ENCODE assay signal across 1 cellular context in genomic region chr2:182715896-182716664, GRCh38.
TF ChIP-seq lines count a peak whose summit lies in the region.

A gene with protein sequence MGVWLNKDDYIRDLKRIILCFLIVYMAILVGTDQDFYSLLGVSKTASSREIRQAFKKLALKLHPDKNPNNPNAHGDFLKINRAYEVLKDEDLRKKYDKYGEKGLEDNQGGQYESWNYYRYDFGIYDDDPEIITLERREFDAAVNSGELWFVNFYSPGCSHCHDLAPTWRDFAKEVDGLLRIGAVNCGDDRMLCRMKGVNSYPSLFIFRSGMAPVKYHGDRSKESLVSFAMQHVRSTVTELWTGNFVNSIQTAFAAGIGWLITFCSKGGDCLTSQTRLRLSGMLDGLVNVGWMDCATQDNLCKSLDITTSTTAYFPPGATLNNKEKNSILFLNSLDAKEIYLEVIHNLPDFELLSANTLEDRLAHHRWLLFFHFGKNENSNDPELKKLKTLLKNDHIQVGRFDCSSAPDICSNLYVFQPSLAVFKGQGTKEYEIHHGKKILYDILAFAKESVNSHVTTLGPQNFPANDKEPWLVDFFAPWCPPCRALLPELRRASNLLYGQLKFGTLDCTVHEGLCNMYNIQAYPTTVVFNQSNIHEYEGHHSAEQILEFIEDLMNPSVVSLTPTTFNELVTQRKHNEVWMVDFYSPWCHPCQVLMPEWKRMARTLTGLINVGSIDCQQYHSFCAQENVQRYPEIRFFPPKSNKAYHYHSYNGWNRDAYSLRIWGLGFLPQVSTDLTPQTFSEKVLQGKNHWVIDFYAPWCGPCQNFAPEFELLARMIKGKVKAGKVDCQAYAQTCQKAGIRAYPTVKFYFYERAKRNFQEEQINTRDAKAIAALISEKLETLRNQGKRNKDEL (plus strand): TSS chr2:182716257. CDS start chr2:182718087, 1,830 bp downstream.

TF ChIP-seq in HCT116, 20 proteins besides CTCF, POLR2A, EP300 and RAD21 (continued from another document):
- TF ChIP-seq REST (IDR thresholded peaks at IDR 0.05; ENCODE audit: low read depth) (no peak), CEBPB (IDR thresholded peaks at IDR 0.05; ENCODE audit: low read depth) (no peak)
